In the genomic region with DNA sequence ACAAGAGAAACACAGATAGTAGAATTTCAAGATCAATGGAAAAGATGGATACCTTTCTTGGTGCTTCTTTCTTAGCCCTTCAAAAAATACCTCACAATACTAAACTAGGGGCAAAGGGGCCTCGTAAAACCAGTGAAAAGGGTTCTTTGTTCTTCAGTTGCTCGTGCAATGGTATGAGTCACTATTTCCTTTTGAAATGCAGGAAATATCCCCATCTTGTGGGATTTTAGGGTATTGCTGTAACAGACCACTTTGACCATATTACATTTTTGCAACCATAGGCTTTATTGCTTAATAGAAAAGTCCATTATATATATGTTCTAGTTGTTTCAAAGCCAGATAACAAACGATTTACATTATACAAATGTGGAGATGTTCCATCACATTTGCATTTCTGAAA, we compare ENCODE assay signal across 1 cellular context.
TF ChIP-seq lines count a peak whose summit lies in the region.

No MANE protein-coding gene starts in this region.

TF ChIP-seq in WTC11, 78 proteins besides CTCF, POLR2A, EP300 and RAD21 (continued from another document):
- TF ChIP-seq NFATC4 (CRISPR knock-in tag; IDR thresholded peaks at IDR 0.05): no peak
- TF ChIP-seq, protein P1, sequence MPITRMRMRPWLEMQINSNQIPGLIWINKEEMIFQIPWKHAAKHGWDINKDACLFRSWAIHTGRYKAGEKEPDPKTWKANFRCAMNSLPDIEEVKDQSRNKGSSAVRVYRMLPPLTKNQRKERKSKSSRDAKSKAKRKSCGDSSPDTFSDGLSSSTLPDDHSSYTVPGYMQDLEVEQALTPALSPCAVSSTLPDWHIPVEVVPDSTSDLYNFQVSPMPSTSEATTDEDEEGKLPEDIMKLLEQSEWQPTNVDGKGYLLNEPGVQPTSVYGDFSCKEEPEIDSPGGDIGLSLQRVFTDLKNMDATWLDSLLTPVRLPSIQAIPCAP (CRISPR knock-in tag; IDR thresholded peaks at IDR 0.05): no peak
- TF ChIP-seq, protein P2, sequence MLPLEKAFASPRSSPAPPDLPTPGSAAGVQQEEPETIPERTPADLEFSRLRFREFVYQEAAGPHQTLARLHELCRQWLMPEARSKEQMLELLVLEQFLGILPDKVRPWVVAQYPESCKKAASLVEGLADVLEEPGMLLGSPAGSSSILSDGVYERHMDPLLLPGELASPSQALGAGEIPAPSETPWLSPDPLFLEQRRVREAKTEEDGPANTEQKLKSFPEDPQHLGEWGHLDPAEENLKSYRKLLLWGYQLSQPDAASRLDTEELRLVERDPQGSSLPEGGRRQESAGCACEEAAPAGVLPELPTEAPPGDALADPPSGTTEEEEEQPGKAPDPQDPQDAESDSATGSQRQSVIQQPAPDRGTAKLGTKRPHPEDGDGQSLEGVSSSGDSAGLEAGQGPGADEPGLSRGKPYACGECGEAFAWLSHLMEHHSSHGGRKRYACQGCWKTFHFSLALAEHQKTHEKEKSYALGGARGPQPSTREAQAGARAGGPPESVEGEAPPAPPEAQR (CRISPR knock-in tag; IDR thresholded peaks at IDR 0.05): no peak
- TF ChIP-seq ZNF263 (CRISPR knock-in tag; IDR thresholded peaks at IDR 0.05; ENCODE audit: low read depth): no peak
- TF ChIP-seq, protein P3, sequence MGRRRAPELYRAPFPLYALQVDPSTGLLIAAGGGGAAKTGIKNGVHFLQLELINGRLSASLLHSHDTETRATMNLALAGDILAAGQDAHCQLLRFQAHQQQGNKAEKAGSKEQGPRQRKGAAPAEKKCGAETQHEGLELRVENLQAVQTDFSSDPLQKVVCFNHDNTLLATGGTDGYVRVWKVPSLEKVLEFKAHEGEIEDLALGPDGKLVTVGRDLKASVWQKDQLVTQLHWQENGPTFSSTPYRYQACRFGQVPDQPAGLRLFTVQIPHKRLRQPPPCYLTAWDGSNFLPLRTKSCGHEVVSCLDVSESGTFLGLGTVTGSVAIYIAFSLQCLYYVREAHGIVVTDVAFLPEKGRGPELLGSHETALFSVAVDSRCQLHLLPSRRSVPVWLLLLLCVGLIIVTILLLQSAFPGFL (CRISPR knock-in tag; IDR thresholded peaks at IDR 0.05; ENCODE audit: borderline replicate concordance): no peak
- no peak for TF ChIP-seq HMGA2 (CRISPR knock-in tag; IDR thresholded peaks at IDR 0.05)
- TF ChIP-seq, protein P4, sequence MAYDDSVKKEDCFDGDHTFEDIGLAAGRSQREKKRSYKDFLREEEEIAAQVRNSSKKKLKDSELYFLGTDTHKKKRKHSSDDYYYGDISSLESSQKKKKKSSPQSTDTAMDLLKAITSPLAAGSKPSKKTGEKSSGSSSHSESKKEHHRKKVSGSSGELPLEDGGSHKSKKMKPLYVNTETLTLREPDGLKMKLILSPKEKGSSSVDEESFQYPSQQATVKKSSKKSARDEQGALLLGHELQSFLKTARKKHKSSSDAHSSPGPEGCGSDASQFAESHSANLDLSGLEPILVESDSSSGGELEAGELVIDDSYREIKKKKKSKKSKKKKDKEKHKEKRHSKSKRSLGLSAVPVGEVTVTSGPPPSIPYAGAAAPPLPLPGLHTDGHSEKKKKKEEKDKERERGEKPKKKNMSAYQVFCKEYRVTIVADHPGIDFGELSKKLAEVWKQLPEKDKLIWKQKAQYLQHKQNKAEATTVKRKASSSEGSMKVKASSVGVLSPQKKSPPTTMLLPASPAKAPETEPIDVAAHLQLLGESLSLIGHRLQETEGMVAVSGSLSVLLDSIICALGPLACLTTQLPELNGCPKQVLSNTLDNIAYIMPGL (CRISPR knock-in tag; IDR thresholded peaks at IDR 0.05): no peak
- TF ChIP-seq KAT7 (CRISPR knock-in tag; IDR thresholded peaks at IDR 0.05; ENCODE audit: borderline replicate concordance): no peak
- TF ChIP-seq CREM (CRISPR knock-in tag; IDR thresholded peaks at IDR 0.05): no peak
- no peak for TF ChIP-seq SOX15 (CRISPR knock-in tag; IDR thresholded peaks at IDR 0.05)
